In the genomic region with DNA sequence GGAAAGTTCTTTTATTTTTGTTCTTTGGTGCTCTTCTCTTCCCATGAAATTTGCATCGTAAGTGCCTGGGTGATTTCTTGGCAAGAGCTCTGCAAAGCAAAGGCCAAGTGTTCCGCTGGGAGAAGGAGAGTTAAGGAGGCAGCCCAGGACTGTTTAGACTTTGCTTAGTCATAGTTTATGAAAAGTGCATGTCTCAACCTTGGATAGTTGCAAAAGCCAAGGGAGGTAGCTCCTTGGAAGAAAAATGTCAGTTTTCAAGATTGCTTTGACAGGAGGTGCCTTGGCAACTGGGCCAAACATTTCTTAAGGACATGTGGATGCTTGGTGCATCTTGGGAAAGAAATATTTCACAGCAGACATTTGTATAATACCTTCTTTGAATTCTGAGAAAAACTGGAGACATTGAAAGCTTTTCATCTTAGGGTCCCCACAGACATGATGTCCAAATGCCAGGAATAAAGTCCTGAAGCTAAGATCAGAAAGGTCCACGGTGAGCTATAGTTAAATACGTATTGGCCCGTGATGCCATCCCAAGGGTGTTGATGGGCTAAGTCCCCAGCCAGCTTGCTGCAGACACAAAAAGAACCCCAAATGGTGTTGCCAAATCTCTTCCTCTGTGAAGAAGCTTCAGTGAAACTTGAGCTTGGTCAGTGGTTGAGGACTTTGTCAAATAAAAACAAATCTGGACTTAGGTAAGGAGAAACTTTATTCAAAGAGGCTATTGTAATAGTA, we compare ENCODE assay signal across 9 cellular contexts.
A peak's percentile ranks its signal among the peaks of the same experiment; 100 is the strongest.
DNase-seq lines count a peak whose midpoint lies in the region; ATAC-seq and TF ChIP-seq lines count a peak whose summit lies in the region.
"Had no signal": no experiment of that assay in that cellular context is flagged by ENCODE, and none has a peak within 500 bp of the region (broad histone marks: within the 10 kb centered on the region; RNA-seq: fewer than 3 reads in every experiment).

No MANE protein-coding gene starts in this region.

- peak; percentile 85 for ATAC-seq in left lung
- no peak for ATAC-seq in stimulated activated naive B cell treated with anti-CD40 and anti-IgM and Interleukin-4, amounts not matched to agents 10 μg/mL and 1 μg/mL and 100 μg/mL, for 72 hours (replicated peaks)
- ATAC-seq: activated T-cell treated with anti-CD3 and anti-CD28 coated beads, Interleukin-2, amount 50 U/mL, for 4 hours had no signal

- H3K36me3 Mint-ChIP-seq in stimulated activated naive B cell treated with anti-CD40 and anti-IgM and Interleukin-4, amounts not matched to agents 10 μg/mL and 1 μg/mL and 100 μg/mL, for 72 hours = no peaks in the 10 kb centered on the region

- H3K36me3 ChIP-seq in left lung (no peaks in the 10 kb centered on the region), transverse colon (no peaks in the 10 kb centered on the region)

- 72 to 77% methylated on average over 5 of the region's 5 CpGs for WGBS in transverse colon (ENCODE audit: low coverage in 1 of 2), 2 donors

- H3K4me3 Mint-ChIP-seq in stimulated activated naive B cell treated with anti-CD40 and anti-IgM and Interleukin-4, amounts not matched to agents 10 μg/mL and 1 μg/mL and 100 μg/mL, for 72 hours = no peak overlapping the region
- H3K4me3 Mint-ChIP-seq: activated T-cell treated with anti-CD3 and anti-CD28 coated beads, Interleukin-2, amount 50 U/mL, for 4 hours; T-helper 1 cell treated with Interleukin-12 subunit alpha and Interleukin-12 subunit beta and Interleukin-4 antibody, amounts not matched to agents 30 μg/mL and 1 μg/mL, for 36 hours had no signal

- H3K4me3 ChIP-seq in cardiac fibroblast (replicated peaks in 1 of 2; ENCODE audit: low read depth in 2 of 2, low read length in 2 of 2) (no peak overlapping the region), left lung (no peak overlapping the region), transverse colon (no peak overlapping the region)

- no peaks in the 10 kb centered on the region for H3K27me3 ChIP-seq in left lung
- no peaks in the 10 kb centered on the region for H3K27me3 ChIP-seq in transverse colon

- in situ Hi-C loops in transverse colon (cut with MboI; ENCODE audit: low pct_ligation_motif_present in 1 of 4, low pct_unique_long_range_greater_than_20kb in 1 of 4, low sequenced_read_pairs in 3 of 4) = no loop called here

- TF ChIP-seq EP300 in transverse colon (IDR thresholded peaks at IDR 0.05; ENCODE audit: low read depth) = no peak

- peaks cover 4 to 10% of the 10 kb centered on the region in 2 donors for H3K9me3 Mint-ChIP-seq in stimulated activated naive B cell treated with anti-CD40 and anti-IgM and Interleukin-4, amounts not matched to agents 10 μg/mL and 1 μg/mL and 100 μg/mL, for 72 hours

- H3K27ac Mint-ChIP-seq in stimulated activated naive B cell treated with anti-CD40 and anti-IgM and Interleukin-4, amounts not matched to agents 10 μg/mL and 1 μg/mL and 100 μg/mL, for 72 hours = no peak overlapping the region
- H3K27ac Mint-ChIP-seq: T-helper 1 cell treated with Interleukin-12 subunit alpha and Interleukin-12 subunit beta and Interleukin-4 antibody, amounts not matched to agents 30 μg/mL and 1 μg/mL, for 36 hours had no signal

- H3K9me3 ChIP-seq in left lung (no peaks in the 10 kb centered on the region), transverse colon (no peaks in the 10 kb centered on the region)

- TF ChIP-seq POLR2A in transverse colon (IDR thresholded peaks at IDR 0.05) = no peak

- intact Hi-C loops in left lung (cut with DNase I) = no loop called here
- intact Hi-C loops in transverse colon (cut with DNase I; ENCODE audit: low total_unique reads) = no loop called here

- H3K4me1 ChIP-seq in left lung = no peaks in the 10 kb centered on the region
- H3K4me1 ChIP-seq in transverse colon = peaks cover 0 to 6% (median 0%) of the 10 kb centered on the region in 4 donors

- H3K4me1 Mint-ChIP-seq in stimulated activated naive B cell treated with anti-CD40 and anti-IgM and Interleukin-4, amounts not matched to agents 10 μg/mL and 1 μg/mL and 100 μg/mL, for 72 hours = no peaks in the 10 kb centered on the region

- H3K27me3 Mint-ChIP-seq in stimulated activated naive B cell treated with anti-CD40 and anti-IgM and Interleukin-4, amounts not matched to agents 10 μg/mL and 1 μg/mL and 100 μg/mL, for 72 hours = no peaks in the 10 kb centered on the region

- peak; percentile 56 for DNase-seq in HT1080 (ENCODE audit: low read depth)
- peak; percentile 95 to 97 for DNase-seq in cardiac fibroblast (ENCODE audit: low read depth in 2 of 2)
- no peak for DNase-seq in left lung
- DNase-seq in transverse colon = peak; percentile 19
- no peak for DNase-seq in NCI-H2107 treated with DMSO at 0.1 percent for 48 hours (lab: John Stamatoyannopoulos, UW; ENCODE audit: unreplicated experiment)
- no peak for DNase-seq in DMS53 (lab: John Stamatoyannopoulos, UW)
- no peak for DNase-seq in stimulated activated naive B cell treated with anti-CD40 and anti-IgM and Interleukin-4, amounts not matched to agents 10 μg/mL and 1 μg/mL and 100 μg/mL, for 72 hours
- DNase-seq: activated T-cell treated with anti-CD3 and anti-CD28 coated beads, Interleukin-2, amount 50 U/mL, for 4 hours had no signal

- TF ChIP-seq CTCF in cardiac fibroblast (IDR thresholded peaks at IDR 0.05; ENCODE audit: low read depth, low read length) (no peak), left lung (IDR thresholded peaks at IDR 0.05) (no peak), transverse colon (IDR thresholded peaks at IDR 0.05) (no peak)

- H3K27ac ChIP-seq in left lung (no peak overlapping the region), transverse colon (peak overlapping the region; percentile 31 to 68 (median 46))

Comparison
In these comparisons a context has a peak if more than half of its experiments do, and no peak if none do; other contexts are left out.
1. DNase-seq: peak in HT1080 (single experiment), cardiac fibroblast (2 of 2) and transverse colon (single experiment); none in left lung (0 of 2), NCI-H2107 treated with DMSO at 0.1 percent for 48 hours (single experiment), DMS53 (single experiment) and stimulated activated naive B cell treated with anti-CD40 and anti-IgM and Interleukin-4, amounts not matched to agents 10 μg/mL and 1 μg/mL and 100 μg/mL, for 72 hours (single experiment).
2. H3K27ac ChIP-seq: peak in transverse colon (4 of 4); none in left lung (0 of 2).